Comparison of ENCODE assay signal across 1 cellular context in genomic region chr16:57500578-57501111, GRCh38.
TF ChIP-seq lines count a peak whose summit lies in the region.

No MANE protein-coding gene starts in this region.

TF ChIP-seq in H1, 55 proteins besides CTCF, POLR2A, EP300 and RAD21:
- TF ChIP-seq JUND (IDR thresholded peaks at IDR 0.05; ENCODE audit: low read length) (no peak), EZH2 (IDR thresholded peaks at IDR 0.05; ENCODE audit: low read depth, low read length, severe bottlenecking) (no peak), BRCA1 (IDR thresholded peaks at IDR 0.05; ENCODE audit: low read depth, low read length) (no peak), BACH1 (IDR thresholded peaks at IDR 0.05; ENCODE audit: low read length) (no peak), SP1 (IDR thresholded peaks at IDR 0.05; ENCODE audit: low read depth, low read length) (no peak), TAF7 (optimal IDR thresholded peaks at IDR 0.05; ENCODE audit: borderline replicate concordance, low read depth, low read length) (no peak), CTBP2 (IDR thresholded peaks at IDR 0.05; ENCODE audit: borderline replicate concordance, insufficient read depth, insufficient read length, low read length) (no peak), CBX5 (IDR thresholded peaks at IDR 0.05; ENCODE audit: low read depth, low read length) (no peak), HDAC6 (IDR thresholded peaks at IDR 0.05; ENCODE audit: low read depth, low read length) (no peak), MAFK (IDR thresholded peaks at IDR 0.05; ENCODE audit: low read depth, low read length) (no peak), GABPA (IDR thresholded peaks at IDR 0.05; ENCODE audit: borderline replicate concordance, insufficient read depth, low read length) (no peak), NRF1 (IDR thresholded peaks at IDR 0.05; ENCODE audit: low read depth, low read length) (no peak), RNF2 (IDR thresholded peaks at IDR 0.05; ENCODE audit: borderline replicate concordance, low read depth, low read length, missing control alignments, poor library complexity, severe bottlenecking) (no peak), CHD2 (IDR thresholded peaks at IDR 0.05; ENCODE audit: low read length) (no peak), FOSL1 (IDR thresholded peaks at IDR 0.05; ENCODE audit: insufficient read depth, low read depth, low read length) (no peak), BCL11A (IDR thresholded peaks at IDR 0.05; ENCODE audit: low read depth in 2 of 2, low read length in 2 of 2) (no peak), SUZ12 (IDR thresholded peaks at IDR 0.05; ENCODE audit: low read length) (no peak)
- TF ChIP-seq, protein P1, sequence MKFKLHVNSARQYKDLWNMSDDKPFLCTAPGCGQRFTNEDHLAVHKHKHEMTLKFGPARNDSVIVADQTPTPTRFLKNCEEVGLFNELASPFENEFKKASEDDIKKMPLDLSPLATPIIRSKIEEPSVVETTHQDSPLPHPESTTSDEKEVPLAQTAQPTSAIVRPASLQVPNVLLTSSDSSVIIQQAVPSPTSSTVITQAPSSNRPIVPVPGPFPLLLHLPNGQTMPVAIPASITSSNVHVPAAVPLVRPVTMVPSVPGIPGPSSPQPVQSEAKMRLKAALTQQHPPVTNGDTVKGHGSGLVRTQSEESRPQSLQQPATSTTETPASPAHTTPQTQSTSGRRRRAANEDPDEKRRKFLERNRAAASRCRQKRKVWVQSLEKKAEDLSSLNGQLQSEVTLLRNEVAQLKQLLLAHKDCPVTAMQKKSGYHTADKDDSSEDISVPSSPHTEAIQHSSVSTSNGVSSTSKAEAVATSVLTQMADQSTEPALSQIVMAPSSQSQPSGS (IDR thresholded peaks at IDR 0.05; ENCODE audit: low read length): no peak
